In the genomic region with DNA sequence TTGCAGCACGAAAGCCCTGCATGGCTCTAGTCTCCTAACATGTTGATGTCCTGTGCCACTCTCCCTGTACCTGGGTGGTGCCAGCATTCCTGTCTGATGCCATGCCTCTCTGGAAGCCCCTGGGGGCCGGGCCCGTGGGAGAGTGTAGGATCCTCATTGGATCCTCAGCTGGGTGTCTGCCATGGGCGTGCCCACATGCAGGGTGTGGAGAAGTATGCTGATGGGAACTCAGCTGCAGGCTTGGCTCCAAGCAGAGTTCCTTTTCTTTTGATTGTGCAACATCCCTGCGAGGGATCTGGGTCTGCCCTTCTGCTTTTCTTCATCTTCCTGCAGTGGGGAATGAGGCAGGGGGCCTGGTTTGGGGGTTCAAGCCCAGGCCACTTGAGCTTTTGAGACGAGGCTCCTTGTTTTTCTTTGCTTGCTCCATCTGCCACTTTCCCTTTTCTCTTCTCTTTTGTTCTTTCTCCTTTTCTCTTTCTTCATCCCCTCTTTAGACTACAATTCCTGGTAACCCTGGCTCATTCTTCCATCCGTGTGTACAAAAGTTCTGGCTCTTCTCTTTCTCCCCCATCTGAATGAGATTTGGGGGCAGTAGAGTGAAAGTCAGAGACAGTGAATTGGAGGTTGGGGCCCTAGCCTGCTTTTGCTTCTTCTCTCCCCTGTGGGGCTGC, we compare ENCODE assay signal across 10 cellular contexts. TPM values are rescaled to one million over a fixed set of nuclear protein-coding genes. Genes with fewer than 3 reads are reported as not detected.
A peak's percentile ranks its signal among the peaks of the same experiment; 100 is the strongest.
DNase-seq lines count a peak whose midpoint lies in the region; ATAC-seq and TF ChIP-seq lines count a peak whose summit lies in the region.
"Had no signal": no experiment of that assay in that cellular context is flagged by ENCODE, and none has a peak within 500 bp of the region (broad histone marks: within the 10 kb centered on the region; RNA-seq: fewer than 3 reads in every experiment).

No MANE protein-coding gene starts in this region.

- no peaks in the 10 kb centered on the region for H3K27me3 ChIP-seq in adipocyte (replicated peaks; ENCODE audit: control insufficient read depth, insufficient read depth, low read length)
- no peaks in the 10 kb centered on the region for H3K27me3 ChIP-seq in spleen (replicated peaks in 1 of 7)
- H3K27me3 ChIP-seq in BE2C = no peaks in the 10 kb centered on the region

- peaks cover 12% of the 10 kb centered on the region for H3K4me1 Mint-ChIP-seq in HFFc6 (ENCODE audit: low read depth)
- H3K4me1 Mint-ChIP-seq in activated CD4-positive, alpha-beta T cell treated with anti-CD3 and anti-CD28 coated beads, Interleukin-2, amount 10 ng/mL, durations not matched to agents 7 days and 5 days = peaks cover 13% of the 10 kb centered on the region

- 0 out of 2 replicates have a peak overlapping the region, but pooled peaks have one; percentile 1 for H3K4me3 Mint-ChIP-seq in HFFc6
- H3K4me3 Mint-ChIP-seq in activated CD4-positive, alpha-beta T cell treated with anti-CD3 and anti-CD28 coated beads, Interleukin-2, amount 10 ng/mL, durations not matched to agents 7 days and 5 days = no peak overlapping the region
- H3K4me3 Mint-ChIP-seq: activated CD4-positive, alpha-beta T cell treated with anti-CD3 and anti-CD28 coated beads, Interleukin-2, amount 10 ng/mL, durations not matched to agents 24 days and 14 days had no signal

- POLR2A ChIA-PET in activated CD4-positive, alpha-beta T cell treated with anti-CD3 and anti-CD28 coated beads, Interleukin-2, amount 10 ng/mL, durations not matched to agents 7 days and 5 days (lab: Charles Lee) = no interaction called here

- no peaks in the 10 kb centered on the region for H3K36me3 Mint-ChIP-seq in HFFc6 (ENCODE audit: low read depth)
- peaks cover 15% of the 10 kb centered on the region for H3K36me3 Mint-ChIP-seq in activated CD4-positive, alpha-beta T cell treated with anti-CD3 and anti-CD28 coated beads, Interleukin-2, amount 10 ng/mL, durations not matched to agents 7 days and 5 days (ENCODE audit: low read depth)

- peak; percentile 19 for DNase-seq in HFFc6
- DNase-seq in adipocyte (ENCODE audit: low read depth) = peak; percentile 90
- DNase-seq in left ventricle myocardium superior = peak; percentile 89
- DNase-seq in spleen = peak; percentile 81
- DNase-seq in BE2C = no peak
- no peak for DNase-seq in activated CD4-positive, alpha-beta T cell treated with anti-CD3 and anti-CD28 coated beads, Interleukin-2, amount 10 ng/mL, durations not matched to agents 7 days and 5 days
- DNase-seq: activated CD4-positive, alpha-beta T cell treated with anti-CD3 and anti-CD28 coated beads, Interleukin-2, amount 10 ng/mL, durations not matched to agents 24 days and 14 days had no signal

- TF ChIP-seq POLR2A in spleen (IDR thresholded peaks at IDR 0.05) = no peak

- peak overlapping the region in 7 of 8 donors; percentile 16 to 79 (median 61) for H3K27ac ChIP-seq in spleen

- intact Hi-C loops in left ventricle myocardium superior (cut with micrococcal nuclease) (no loop called here), spleen (cut with DNase I; ENCODE audit: low total_unique reads) (no loop called here)

- H3K4me1 ChIP-seq in adipocyte (ENCODE audit: control insufficient read depth, insufficient read depth, low read length) = peaks cover 33% of the 10 kb centered on the region
- H3K4me1 ChIP-seq in spleen = peaks cover 15 to 99% (median 67%) of the 10 kb centered on the region in 6 donors
- no peaks in the 10 kb centered on the region for H3K4me1 ChIP-seq in BE2C

- ATAC-seq in left ventricle myocardium superior (peak; percentile 92), GM19023 (IDR thresholded peaks at IDR 0.05; ENCODE audit: unreplicated experiment) (no peak), GM18873 (IDR thresholded peaks at IDR 0.05; ENCODE audit: low FRiP score, unreplicated experiment) (no peak)

- WGBS in spleen, 5 donors = 26 to 54% (median 32%) methylated on average over 6 to 7 of the region's 7 CpGs

- no peaks in the 10 kb centered on the region for H3K36me3 ChIP-seq in adipocyte (ENCODE audit: control insufficient read depth, insufficient read depth, low read length, severe bottlenecking)
- H3K36me3 ChIP-seq in spleen = no peaks in the 10 kb centered on the region
- no peaks in the 10 kb centered on the region for H3K36me3 ChIP-seq in BE2C

- H3K27me3 Mint-ChIP-seq in HFFc6 (ENCODE audit: insufficient read depth) = peaks cover 14% of the 10 kb centered on the region; the same call in 1 of the 2 replicates
- no peaks in the 10 kb centered on the region for H3K27me3 Mint-ChIP-seq in activated CD4-positive, alpha-beta T cell treated with anti-CD3 and anti-CD28 coated beads, Interleukin-2, amount 10 ng/mL, durations not matched to agents 7 days and 5 days
- H3K27me3 Mint-ChIP-seq: activated CD4-positive, alpha-beta T cell treated with anti-CD3 and anti-CD28 coated beads, Interleukin-2, amount 10 ng/mL, durations not matched to agents 24 days and 14 days; IgD-negative memory B cell had no signal

- peak overlapping the region; percentile 22 for H3K9ac ChIP-seq in adipocyte (ENCODE audit: low read length)

- H3K4me3 ChIP-seq in adipocyte (ENCODE audit: low read length) (peak overlapping the region; percentile 24), spleen (no peak overlapping the region), BE2C (ENCODE audit: low read depth, low read length) (no peak overlapping the region)

- no peak for TF ChIP-seq CTCF in HFFc6 (IDR thresholded peaks at IDR 0.05)
- TF ChIP-seq CTCF in spleen (IDR thresholded peaks at IDR 0.05 in 8 of 11, conservative IDR thresholded peaks at IDR 0.05 in 3 of 11) = no peak
- no peak for TF ChIP-seq CTCF in BE2C (IDR thresholded peaks at IDR 0.05; ENCODE audit: low read depth, low read length)

- no peak overlapping the region for H3K27ac Mint-ChIP-seq in HFFc6
- no peak overlapping the region for H3K27ac Mint-ChIP-seq in activated CD4-positive, alpha-beta T cell treated with anti-CD3 and anti-CD28 coated beads, Interleukin-2, amount 10 ng/mL, durations not matched to agents 7 days and 5 days
- H3K27ac Mint-ChIP-seq: activated CD4-positive, alpha-beta T cell treated with anti-CD3 and anti-CD28 coated beads, Interleukin-2, amount 10 ng/mL, durations not matched to agents 24 days and 14 days had no signal

- H3K9me3 Mint-ChIP-seq in HFFc6 = no peaks in the 10 kb centered on the region
- H3K9me3 Mint-ChIP-seq in activated CD4-positive, alpha-beta T cell treated with anti-CD3 and anti-CD28 coated beads, Interleukin-2, amount 10 ng/mL, durations not matched to agents 7 days and 5 days = no peaks in the 10 kb centered on the region
- H3K9me3 Mint-ChIP-seq: activated CD4-positive, alpha-beta T cell treated with anti-CD3 and anti-CD28 coated beads, Interleukin-2, amount 10 ng/mL, durations not matched to agents 24 days and 14 days; IgD-negative memory B cell had no signal

- CTCF ChIA-PET in activated CD4-positive, alpha-beta T cell treated with anti-CD3 and anti-CD28 coated beads, Interleukin-2, amount 10 ng/mL, durations not matched to agents 7 days and 5 days (lab: Charles Lee) = no interaction called here

- no peaks in the 10 kb centered on the region for H3K9me3 ChIP-seq in adipocyte (ENCODE audit: control insufficient read depth, low read length)
- no peaks in the 10 kb centered on the region for H3K9me3 ChIP-seq in spleen
- H3K9me3 ChIP-seq in BE2C = no peaks in the 10 kb centered on the region

RNA-seq across cellular contexts. Expression of gene KSR1, which starts 32.9 kb away (rescaled TPM):
- total RNA-seq in HFFc6 (2021; fragmentation: NEBNext Ultra II Directional; extraction: Animal tissue kit (Norgen Biotek cat#: 25700)) = 1 to 10 TPM; 1.9 to 4.9 (median 3.6) TPM
- total RNA-seq in left ventricle myocardium superior (10.2 TPM), spleen (100 to 1,000 TPM in 1 of 7 donors, 10 to 100 TPM in 6; 35.2 to 100 (median 58.7) TPM)
- polyA plus RNA-seq in spleen = 10 to 100 TPM in 2 of 3 donors, 1 to 10 TPM in 1; 6.4 to 24.0 (median 12.0) TPM
- 21.3 TPM for polyA plus RNA-seq in BE2C (2012; ENCODE audit: insufficient read depth, insufficient read length, low read depth)
- 10 to 100 TPM; 43.1 to 45.7 TPM for total RNA-seq in activated CD4-positive, alpha-beta T cell treated with anti-CD3 and anti-CD28 coated beads, Interleukin-2, amount 10 ng/mL, durations not matched to agents 7 days and 5 days

Comparison
In these comparisons a context has a peak if more than half of its experiments do, and no peak if none do; other contexts are left out.
1. DNase-seq: peak in HFFc6 (single experiment), adipocyte (single experiment), left ventricle myocardium superior (single experiment) and spleen (single experiment); none in BE2C (single experiment) and activated CD4-positive, alpha-beta T cell treated with anti-CD3 and anti-CD28 coated beads, Interleukin-2, amount 10 ng/mL, durations not matched to agents 7 days and 5 days (single experiment).